1 cellular context compared by ENCODE assay signal in the genomic region with DNA sequence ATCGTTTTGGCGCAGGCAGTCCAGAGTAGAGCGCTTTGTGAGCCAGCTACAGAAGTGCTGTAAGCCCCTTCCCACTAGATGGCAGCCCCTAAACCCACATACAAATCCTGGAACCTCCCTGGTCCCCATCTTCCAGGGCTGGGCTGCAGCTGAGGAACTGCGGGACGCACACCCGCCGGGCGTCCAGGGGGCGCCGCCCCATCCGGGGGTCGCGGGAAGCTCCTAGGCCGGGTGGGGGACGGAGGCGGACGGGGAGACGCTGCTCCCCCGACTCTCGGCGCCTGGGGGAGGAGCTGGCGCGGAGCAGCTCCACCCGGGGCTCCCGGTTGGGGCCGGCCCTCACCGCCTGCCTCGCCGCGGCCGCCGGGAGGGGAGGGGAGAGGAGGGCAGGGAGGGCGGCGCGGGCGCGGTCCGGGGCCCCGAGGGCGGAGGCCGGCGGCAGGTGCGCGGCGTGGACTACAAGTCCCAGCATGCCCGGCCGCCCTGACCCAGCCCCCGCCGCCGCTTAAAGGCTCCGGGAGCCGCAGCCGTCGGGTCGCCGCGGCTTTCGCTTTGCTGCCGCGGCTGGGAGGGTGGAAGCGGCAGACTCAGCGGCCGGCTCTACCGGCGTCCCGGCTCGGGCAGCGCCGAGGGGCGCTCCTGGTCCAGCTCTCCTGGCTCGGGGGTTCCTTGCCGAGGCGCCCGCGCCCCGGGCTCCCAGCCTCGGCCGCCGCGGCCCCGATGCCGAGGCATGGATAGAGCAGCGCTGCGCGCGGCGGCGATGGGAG.
TF ChIP-seq lines count a peak whose summit lies in the region.

A gene (plus strand): TSS at position 535 of the 767 bp plus-strand sequence. CDS start 196 bp downstream, at position 731.

TF ChIP-seq in HepG2, 621 proteins besides CTCF, POLR2A, EP300 and RAD21 (continued from another document and continues in another):
- TF ChIP-seq, protein P1, sequence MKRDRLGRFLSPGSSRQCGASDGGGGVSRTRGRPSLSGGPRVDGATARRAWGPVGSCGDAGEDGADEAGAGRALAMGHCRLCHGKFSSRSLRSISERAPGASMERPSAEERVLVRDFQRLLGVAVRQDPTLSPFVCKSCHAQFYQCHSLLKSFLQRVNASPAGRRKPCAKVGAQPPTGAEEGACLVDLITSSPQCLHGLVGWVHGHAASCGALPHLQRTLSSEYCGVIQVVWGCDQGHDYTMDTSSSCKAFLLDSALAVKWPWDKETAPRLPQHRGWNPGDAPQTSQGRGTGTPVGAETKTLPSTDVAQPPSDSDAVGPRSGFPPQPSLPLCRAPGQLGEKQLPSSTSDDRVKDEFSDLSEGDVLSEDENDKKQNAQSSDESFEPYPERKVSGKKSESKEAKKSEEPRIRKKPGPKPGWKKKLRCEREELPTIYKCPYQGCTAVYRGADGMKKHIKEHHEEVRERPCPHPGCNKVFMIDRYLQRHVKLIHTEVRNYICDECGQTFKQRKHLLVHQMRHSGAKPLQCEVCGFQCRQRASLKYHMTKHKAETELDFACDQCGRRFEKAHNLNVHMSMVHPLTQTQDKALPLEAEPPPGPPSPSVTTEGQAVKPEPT (CRISPR knock-in tag; IDR thresholded peaks at IDR 0.05; ENCODE audit: low read depth): no peak
- no peak for TF ChIP-seq ZNF501 (CRISPR knock-in tag; IDR thresholded peaks at IDR 0.05)
- TF ChIP-seq ERF (CRISPR knock-in tag; IDR thresholded peaks at IDR 0.05): no peak; the same call in 1 of the 2 replicates
- no peak for TF ChIP-seq HIVEP1 (CRISPR knock-in tag; IDR thresholded peaks at IDR 0.05)
- TF ChIP-seq ZNF333 (CRISPR knock-in tag; IDR thresholded peaks at IDR 0.05; ENCODE audit: borderline replicate concordance): peak; percentile 28; the same call in 1 of the 2 replicates
- TF ChIP-seq PHF21A (CRISPR knock-in tag; IDR thresholded peaks at IDR 0.05): no peak
- no peak for TF ChIP-seq ZBTB42 (CRISPR knock-in tag; IDR thresholded peaks at IDR 0.05)
- TF ChIP-seq, protein P2, sequence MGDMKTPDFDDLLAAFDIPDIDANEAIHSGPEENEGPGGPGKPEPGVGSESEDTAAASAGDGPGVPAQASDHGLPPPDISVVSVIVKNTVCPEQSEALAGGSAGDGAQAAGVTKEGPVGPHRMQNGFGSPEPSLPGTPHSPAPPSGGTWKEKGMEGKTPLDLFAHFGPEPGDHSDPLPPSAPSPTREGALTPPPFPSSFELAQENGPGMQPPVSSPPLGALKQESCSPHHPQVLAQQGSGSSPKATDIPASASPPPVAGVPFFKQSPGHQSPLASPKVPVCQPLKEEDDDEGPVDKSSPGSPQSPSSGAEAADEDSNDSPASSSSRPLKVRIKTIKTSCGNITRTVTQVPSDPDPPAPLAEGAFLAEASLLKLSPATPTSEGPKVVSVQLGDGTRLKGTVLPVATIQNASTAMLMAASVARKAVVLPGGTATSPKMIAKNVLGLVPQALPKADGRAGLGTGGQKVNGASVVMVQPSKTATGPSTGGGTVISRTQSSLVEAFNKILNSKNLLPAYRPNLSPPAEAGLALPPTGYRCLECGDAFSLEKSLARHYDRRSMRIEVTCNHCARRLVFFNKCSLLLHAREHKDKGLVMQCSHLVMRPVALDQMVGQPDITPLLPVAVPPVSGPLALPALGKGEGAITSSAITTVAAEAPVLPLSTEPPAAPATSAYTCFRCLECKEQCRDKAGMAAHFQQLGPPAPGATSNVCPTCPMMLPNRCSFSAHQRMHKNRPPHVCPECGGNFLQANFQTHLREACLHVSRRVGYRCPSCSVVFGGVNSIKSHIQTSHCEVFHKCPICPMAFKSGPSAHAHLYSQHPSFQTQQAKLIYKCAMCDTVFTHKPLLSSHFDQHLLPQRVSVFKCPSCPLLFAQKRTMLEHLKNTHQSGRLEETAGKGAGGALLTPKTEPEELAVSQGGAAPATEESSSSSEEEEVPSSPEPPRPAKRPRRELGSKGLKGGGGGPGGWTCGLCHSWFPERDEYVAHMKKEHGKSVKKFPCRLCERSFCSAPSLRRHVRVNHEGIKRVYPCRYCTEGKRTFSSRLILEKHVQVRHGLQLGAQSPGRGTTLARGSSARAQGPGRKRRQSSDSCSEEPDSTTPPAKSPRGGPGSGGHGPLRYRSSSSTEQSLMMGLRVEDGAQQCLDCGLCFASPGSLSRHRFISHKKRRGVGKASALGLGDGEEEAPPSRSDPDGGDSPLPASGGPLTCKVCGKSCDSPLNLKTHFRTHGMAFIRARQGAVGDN (CRISPR knock-in tag; IDR thresholded peaks at IDR 0.05): peak; percentile 57
- no peak for TF ChIP-seq SATB2 (CRISPR knock-in tag; IDR thresholded peaks at IDR 0.05)
- no peak for TF ChIP-seq ZNF235 (CRISPR knock-in tag; IDR thresholded peaks at IDR 0.05; ENCODE audit: borderline replicate concordance)
- TF ChIP-seq KAT2B (IDR thresholded peaks at IDR 0.05; ENCODE audit: borderline replicate concordance, low read depth, low read length): no peak
- no peak for TF ChIP-seq ZNF563 (CRISPR knock-in tag; IDR thresholded peaks at IDR 0.05)
- no peak for TF ChIP-seq PCBP2 (optimal IDR thresholded peaks at IDR 0.05; ENCODE audit: low read depth, low read length, poor library complexity, severe bottlenecking)
- TF ChIP-seq CAMTA2 (CRISPR knock-in tag; IDR thresholded peaks at IDR 0.05; ENCODE audit: borderline replicate concordance): no peak
- TF ChIP-seq, protein P3, sequence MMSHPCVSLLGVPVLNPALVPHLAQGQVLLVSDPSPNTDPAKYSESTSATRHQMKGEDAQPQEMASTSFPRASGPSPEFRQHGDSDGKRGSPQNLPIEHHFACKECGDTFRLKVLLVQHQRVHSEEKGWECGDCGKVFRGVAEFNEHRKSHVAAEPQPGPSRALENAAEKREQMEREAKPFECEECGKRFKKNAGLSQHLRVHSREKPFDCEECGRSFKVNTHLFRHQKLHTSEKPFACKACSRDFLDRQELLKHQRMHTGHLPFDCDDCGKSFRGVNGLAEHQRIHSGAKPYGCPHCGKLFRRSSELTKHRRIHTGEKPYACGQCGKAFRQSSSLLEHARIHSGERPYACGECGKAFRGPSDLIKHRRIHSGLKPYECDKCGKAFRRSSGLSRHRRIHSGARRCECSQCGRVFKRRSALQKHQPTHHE (CRISPR knock-in tag; IDR thresholded peaks at IDR 0.05; ENCODE audit: borderline replicate concordance): no peak
- TF ChIP-seq, protein P4, sequence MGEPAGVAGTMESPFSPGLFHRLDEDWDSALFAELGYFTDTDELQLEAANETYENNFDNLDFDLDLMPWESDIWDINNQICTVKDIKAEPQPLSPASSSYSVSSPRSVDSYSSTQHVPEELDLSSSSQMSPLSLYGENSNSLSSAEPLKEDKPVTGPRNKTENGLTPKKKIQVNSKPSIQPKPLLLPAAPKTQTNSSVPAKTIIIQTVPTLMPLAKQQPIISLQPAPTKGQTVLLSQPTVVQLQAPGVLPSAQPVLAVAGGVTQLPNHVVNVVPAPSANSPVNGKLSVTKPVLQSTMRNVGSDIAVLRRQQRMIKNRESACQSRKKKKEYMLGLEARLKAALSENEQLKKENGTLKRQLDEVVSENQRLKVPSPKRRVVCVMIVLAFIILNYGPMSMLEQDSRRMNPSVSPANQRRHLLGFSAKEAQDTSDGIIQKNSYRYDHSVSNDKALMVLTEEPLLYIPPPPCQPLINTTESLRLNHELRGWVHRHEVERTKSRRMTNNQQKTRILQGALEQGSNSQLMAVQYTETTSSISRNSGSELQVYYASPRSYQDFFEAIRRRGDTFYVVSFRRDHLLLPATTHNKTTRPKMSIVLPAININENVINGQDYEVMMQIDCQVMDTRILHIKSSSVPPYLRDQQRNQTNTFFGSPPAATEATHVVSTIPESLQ (CRISPR knock-in tag; conservative IDR thresholded peaks at IDR 0.05): no peak
- no peak for TF ChIP-seq RBM22 (optimal IDR thresholded peaks at IDR 0.05; ENCODE audit: low read length)
- TF ChIP-seq CEBPB (IDR thresholded peaks at IDR 0.05; ENCODE audit: borderline replicate concordance, low read depth, low read length): no peak
- no peak for TF ChIP-seq FOXA3 (CRISPR knock-in tag; IDR thresholded peaks at IDR 0.05)
- TF ChIP-seq BRD4 (CRISPR knock-in tag; IDR thresholded peaks at IDR 0.05): no peak
- TF ChIP-seq ZIK1 (CRISPR knock-in tag; IDR thresholded peaks at IDR 0.05; ENCODE audit: borderline replicate concordance, low read depth): no peak
- TF ChIP-seq ZNF251 (CRISPR knock-in tag; IDR thresholded peaks at IDR 0.05): no peak
- TF ChIP-seq, protein P5, sequence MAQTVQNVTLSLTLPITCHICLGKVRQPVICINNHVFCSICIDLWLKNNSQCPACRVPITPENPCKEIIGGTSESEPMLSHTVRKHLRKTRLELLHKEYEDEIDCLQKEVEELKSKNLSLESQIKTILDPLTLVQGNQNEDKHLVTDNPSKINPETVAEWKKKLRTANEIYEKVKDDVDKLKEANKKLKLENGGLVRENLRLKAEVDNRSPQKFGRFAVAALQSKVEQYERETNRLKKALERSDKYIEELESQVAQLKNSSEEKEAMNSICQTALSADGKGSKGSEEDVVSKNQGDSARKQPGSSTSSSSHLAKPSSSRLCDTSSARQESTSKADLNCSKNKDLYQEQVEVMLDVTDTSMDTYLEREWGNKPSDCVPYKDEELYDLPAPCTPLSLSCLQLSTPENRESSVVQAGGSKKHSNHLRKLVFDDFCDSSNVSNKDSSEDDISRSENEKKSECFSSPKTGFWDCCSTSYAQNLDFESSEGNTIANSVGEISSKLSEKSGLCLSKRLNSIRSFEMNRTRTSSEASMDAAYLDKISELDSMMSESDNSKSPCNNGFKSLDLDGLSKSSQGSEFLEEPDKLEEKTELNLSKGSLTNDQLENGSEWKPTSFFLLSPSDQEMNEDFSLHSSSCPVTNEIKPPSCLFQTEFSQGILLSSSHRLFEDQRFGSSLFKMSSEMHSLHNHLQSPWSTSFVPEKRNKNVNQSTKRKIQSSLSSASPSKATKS (CRISPR knock-in tag; IDR thresholded peaks at IDR 0.05): no peak
- TF ChIP-seq IKZF1 (IDR thresholded peaks at IDR 0.05): no peak
- no peak for TF ChIP-seq ZNF724P (CRISPR knock-in tag; IDR thresholded peaks at IDR 0.05; ENCODE audit: borderline replicate concordance)
- no peak for TF ChIP-seq ZNF17 (CRISPR knock-in tag; IDR thresholded peaks at IDR 0.05)
- TF ChIP-seq POGZ (CRISPR knock-in tag; IDR thresholded peaks at IDR 0.05): no peak
- TF ChIP-seq, protein P6, sequence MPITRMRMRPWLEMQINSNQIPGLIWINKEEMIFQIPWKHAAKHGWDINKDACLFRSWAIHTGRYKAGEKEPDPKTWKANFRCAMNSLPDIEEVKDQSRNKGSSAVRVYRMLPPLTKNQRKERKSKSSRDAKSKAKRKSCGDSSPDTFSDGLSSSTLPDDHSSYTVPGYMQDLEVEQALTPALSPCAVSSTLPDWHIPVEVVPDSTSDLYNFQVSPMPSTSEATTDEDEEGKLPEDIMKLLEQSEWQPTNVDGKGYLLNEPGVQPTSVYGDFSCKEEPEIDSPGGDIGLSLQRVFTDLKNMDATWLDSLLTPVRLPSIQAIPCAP (CRISPR knock-in tag; IDR thresholded peaks at IDR 0.05; ENCODE audit: low read depth): no peak
- 0 out of 2 replicates have a peak, but pooled peaks have one; percentile 27 for TF ChIP-seq ZNF558 (CRISPR knock-in tag; IDR thresholded peaks at IDR 0.05; ENCODE audit: borderline replicate concordance)
- TF ChIP-seq, protein P7, sequence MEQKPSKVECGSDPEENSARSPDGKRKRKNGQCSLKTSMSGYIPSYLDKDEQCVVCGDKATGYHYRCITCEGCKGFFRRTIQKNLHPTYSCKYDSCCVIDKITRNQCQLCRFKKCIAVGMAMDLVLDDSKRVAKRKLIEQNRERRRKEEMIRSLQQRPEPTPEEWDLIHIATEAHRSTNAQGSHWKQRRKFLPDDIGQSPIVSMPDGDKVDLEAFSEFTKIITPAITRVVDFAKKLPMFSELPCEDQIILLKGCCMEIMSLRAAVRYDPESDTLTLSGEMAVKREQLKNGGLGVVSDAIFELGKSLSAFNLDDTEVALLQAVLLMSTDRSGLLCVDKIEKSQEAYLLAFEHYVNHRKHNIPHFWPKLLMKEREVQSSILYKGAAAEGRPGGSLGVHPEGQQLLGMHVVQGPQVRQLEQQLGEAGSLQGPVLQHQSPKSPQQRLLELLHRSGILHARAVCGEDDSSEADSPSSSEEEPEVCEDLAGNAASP (CRISPR knock-in tag; IDR thresholded peaks at IDR 0.05; ENCODE audit: borderline replicate concordance): no peak
- TF ChIP-seq SMAD1 (CRISPR knock-in tag; IDR thresholded peaks at IDR 0.05; ENCODE audit: borderline replicate concordance, low read depth): no peak
- no peak for TF ChIP-seq ZNF12 (CRISPR knock-in tag; IDR thresholded peaks at IDR 0.05)
- no peak for TF ChIP-seq FOXC1 (CRISPR knock-in tag; IDR thresholded peaks at IDR 0.05; ENCODE audit: borderline replicate concordance)
- TF ChIP-seq ZNF33B (CRISPR knock-in tag; IDR thresholded peaks at IDR 0.05): no peak
- no peak for TF ChIP-seq KDM5A (IDR thresholded peaks at IDR 0.05; ENCODE audit: borderline replicate concordance, low read length)
- no peak for TF ChIP-seq ARID2 (CRISPR knock-in tag; IDR thresholded peaks at IDR 0.05; ENCODE audit: borderline replicate concordance)
- TF ChIP-seq ZNF709 (CRISPR knock-in tag; IDR thresholded peaks at IDR 0.05): no peak
- TF ChIP-seq PTBP1 (IDR thresholded peaks at IDR 0.05; ENCODE audit: low read depth, low read length, poor library complexity, severe bottlenecking): no peak
- peak; percentile 37; the same call in 1 of the 2 replicates for TF ChIP-seq ETV5 (CRISPR knock-in tag; IDR thresholded peaks at IDR 0.05; ENCODE audit: borderline replicate concordance)
- TF ChIP-seq NFE2L1 (CRISPR knock-in tag; IDR thresholded peaks at IDR 0.05; ENCODE audit: borderline replicate concordance): no peak
- TF ChIP-seq GABPB1 (CRISPR knock-in tag; IDR thresholded peaks at IDR 0.05): peak; percentile 73
- TF ChIP-seq NR3C1 (CRISPR knock-in tag; IDR thresholded peaks at IDR 0.05): no peak
- TF ChIP-seq, protein P8, sequence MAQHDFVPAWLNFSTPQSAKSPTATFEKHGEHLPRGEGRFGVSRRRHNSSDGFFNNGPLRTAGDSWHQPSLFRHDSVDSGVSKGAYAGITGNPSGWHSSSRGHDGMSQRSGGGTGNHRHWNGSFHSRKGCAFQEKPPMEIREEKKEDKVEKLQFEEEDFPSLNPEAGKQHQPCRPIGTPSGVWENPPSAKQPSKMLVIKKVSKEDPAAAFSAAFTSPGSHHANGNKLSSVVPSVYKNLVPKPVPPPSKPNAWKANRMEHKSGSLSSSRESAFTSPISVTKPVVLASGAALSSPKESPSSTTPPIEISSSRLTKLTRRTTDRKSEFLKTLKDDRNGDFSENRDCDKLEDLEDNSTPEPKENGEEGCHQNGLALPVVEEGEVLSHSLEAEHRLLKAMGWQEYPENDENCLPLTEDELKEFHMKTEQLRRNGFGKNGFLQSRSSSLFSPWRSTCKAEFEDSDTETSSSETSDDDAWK (CRISPR knock-in tag; IDR thresholded peaks at IDR 0.05): no peak
- no peak for TF ChIP-seq RBAK (CRISPR knock-in tag; IDR thresholded peaks at IDR 0.05)
- no peak for TF ChIP-seq ZSCAN22 (CRISPR knock-in tag; IDR thresholded peaks at IDR 0.05)
- TF ChIP-seq NFE2 (CRISPR knock-in tag; IDR thresholded peaks at IDR 0.05): no peak
- no peak for TF ChIP-seq ZBTB3 (CRISPR knock-in tag; IDR thresholded peaks at IDR 0.05; ENCODE audit: borderline replicate concordance, low read depth)
- peak; percentile 24; the same call in 1 of the 2 replicates for TF ChIP-seq HNF4G (IDR thresholded peaks at IDR 0.05; ENCODE audit: borderline replicate concordance, low read depth, low read length)
- no peak for TF ChIP-seq HNF4G (CRISPR knock-in tag; IDR thresholded peaks at IDR 0.05; ENCODE audit: borderline replicate concordance, low read depth)
- 0 out of 2 replicates have a peak, but pooled peaks have one; percentile 20 for TF ChIP-seq ZNF441 (CRISPR knock-in tag; IDR thresholded peaks at IDR 0.05; ENCODE audit: borderline replicate concordance)
